ENCODE assay signal across 2 cellular contexts in genomic region chr19:36073121-36073876, GRCh38.
TF ChIP-seq lines count a peak whose summit lies in the region.

No MANE protein-coding gene starts in this region.

TF ChIP-seq in HEK293, 187 proteins besides CTCF, POLR2A, EP300 and RAD21:
- no peak for TF ChIP-seq PRDM1 (tag by site-specific recombination; IDR thresholded peaks at IDR 0.05)
- TF ChIP-seq, protein P1, sequence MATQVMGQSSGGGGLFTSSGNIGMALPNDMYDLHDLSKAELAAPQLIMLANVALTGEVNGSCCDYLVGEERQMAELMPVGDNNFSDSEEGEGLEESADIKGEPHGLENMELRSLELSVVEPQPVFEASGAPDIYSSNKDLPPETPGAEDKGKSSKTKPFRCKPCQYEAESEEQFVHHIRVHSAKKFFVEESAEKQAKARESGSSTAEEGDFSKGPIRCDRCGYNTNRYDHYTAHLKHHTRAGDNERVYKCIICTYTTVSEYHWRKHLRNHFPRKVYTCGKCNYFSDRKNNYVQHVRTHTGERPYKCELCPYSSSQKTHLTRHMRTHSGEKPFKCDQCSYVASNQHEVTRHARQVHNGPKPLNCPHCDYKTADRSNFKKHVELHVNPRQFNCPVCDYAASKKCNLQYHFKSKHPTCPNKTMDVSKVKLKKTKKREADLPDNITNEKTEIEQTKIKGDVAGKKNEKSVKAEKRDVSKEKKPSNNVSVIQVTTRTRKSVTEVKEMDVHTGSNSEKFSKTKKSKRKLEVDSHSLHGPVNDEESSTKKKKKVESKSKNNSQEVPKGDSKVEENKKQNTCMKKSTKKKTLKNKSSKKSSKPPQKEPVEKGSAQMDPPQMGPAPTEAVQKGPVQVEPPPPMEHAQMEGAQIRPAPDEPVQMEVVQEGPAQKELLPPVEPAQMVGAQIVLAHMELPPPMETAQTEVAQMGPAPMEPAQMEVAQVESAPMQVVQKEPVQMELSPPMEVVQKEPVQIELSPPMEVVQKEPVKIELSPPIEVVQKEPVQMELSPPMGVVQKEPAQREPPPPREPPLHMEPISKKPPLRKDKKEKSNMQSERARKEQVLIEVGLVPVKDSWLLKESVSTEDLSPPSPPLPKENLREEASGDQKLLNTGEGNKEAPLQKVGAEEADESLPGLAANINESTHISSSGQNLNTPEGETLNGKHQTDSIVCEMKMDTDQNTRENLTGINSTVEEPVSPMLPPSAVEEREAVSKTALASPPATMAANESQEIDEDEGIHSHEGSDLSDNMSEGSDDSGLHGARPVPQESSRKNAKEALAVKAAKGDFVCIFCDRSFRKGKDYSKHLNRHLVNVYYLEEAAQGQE (tag by site-specific recombination; IDR thresholded peaks at IDR 0.05) = peak; percentile 94
TF ChIP-seq in HEK293: peak in this region for 1.

TF ChIP-seq in K562, 482 proteins besides CTCF, POLR2A, EP300 and RAD21:
- TF ChIP-seq, protein P2, sequence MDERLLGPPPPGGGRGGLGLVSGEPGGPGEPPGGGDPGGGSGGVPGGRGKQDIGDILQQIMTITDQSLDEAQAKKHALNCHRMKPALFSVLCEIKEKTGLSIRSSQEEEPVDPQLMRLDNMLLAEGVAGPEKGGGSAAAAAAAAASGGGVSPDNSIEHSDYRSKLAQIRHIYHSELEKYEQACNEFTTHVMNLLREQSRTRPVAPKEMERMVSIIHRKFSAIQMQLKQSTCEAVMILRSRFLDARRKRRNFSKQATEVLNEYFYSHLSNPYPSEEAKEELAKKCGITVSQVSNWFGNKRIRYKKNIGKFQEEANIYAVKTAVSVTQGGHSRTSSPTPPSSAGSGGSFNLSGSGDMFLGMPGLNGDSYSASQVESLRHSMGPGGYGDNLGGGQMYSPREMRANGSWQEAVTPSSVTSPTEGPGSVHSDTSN (CRISPR knock-in tag; IDR thresholded peaks at IDR 0.05; ENCODE audit: low read depth) = peak; percentile 58
- TF ChIP-seq, protein P2 (tag; conservative IDR thresholded peaks at IDR 0.05; ENCODE audit: low read depth) = peak; percentile 74
- TF ChIP-seq, protein P3, sequence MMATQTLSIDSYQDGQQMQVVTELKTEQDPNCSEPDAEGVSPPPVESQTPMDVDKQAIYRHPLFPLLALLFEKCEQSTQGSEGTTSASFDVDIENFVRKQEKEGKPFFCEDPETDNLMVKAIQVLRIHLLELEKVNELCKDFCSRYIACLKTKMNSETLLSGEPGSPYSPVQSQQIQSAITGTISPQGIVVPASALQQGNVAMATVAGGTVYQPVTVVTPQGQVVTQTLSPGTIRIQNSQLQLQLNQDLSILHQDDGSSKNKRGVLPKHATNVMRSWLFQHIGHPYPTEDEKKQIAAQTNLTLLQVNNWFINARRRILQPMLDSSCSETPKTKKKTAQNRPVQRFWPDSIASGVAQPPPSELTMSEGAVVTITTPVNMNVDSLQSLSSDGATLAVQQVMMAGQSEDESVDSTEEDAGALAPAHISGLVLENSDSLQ (IDR thresholded peaks at IDR 0.05) = peak; percentile 89
- TF ChIP-seq POU5F1 (IDR thresholded peaks at IDR 0.05; ENCODE audit: borderline replicate concordance, low read depth, low read length, partially characterized antibody) (no peak), MEIS2 (IDR thresholded peaks at IDR 0.05; ENCODE audit: partially characterized antibody) (peak; percentile 87)
